20 cellular contexts compared by ENCODE assay signal in the genomic region with DNA sequence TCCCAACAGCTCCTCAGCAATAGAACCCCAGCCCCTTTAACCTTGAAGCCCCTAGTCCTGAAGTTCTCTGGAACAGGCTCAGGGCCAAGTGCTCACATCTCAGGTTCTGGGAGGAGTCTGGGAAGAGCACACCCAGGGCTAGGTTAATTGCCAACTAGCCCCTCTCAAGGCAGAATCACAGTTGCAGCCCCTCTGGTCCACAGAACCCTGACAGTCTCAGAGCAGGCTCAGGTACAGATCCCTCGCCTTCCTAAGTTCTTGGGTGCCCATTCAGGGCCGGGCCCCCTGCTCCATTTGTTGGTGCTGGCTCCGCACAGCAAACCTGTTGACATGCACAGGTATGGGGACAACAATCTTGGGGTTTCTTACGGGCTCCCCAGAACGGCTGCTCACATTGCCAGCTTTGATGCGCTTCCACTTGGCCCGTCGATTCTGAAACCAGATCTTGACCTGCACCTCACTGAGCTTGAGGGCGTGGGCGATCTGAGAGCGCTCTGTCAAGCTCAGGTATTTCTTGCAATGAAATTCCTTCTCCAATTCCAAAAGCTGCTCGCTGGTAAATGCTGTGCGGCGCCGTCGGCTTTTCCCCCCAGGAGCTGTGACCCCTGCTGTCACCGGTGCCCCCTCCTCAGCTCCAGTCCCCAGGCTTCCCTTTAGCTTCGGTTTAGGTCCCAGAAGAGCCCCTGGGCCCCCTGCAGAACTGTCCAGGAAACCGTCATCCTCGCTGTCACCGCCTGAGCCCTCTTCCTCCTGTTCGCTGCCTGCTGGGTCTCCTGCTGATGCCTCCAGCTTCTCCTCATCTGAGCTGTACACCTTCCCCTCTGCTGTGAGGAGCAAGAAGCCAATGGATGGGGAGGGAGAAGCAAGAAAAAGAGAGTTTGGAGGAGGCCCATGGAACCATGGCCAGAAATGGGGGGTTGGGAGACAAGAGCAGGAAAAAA. TPM values are rescaled to one million over a fixed set of nuclear protein-coding genes. Genes with fewer than 3 reads are reported as not detected.
"Had no signal": no experiment of that assay in that cellular context is flagged by ENCODE, and none has a peak within 500 bp of the region (broad histone marks: within the 10 kb centered on the region; RNA-seq: fewer than 3 reads in every experiment).

No MANE protein-coding gene starts in this region.

- DNase-seq: activated CD4-positive, alpha-beta T cell treated with anti-CD3 and anti-CD28 coated beads, Interleukin-2, amount 10 ng/mL, durations not matched to agents 7 days and 5 days; activated CD8-positive, alpha-beta memory T cell treated with anti-CD3 and anti-CD28 coated beads, Interleukin-2, amount 50 U/mL, for 48 hours; activated CD8-positive, alpha-beta T cell treated with anti-CD3 and anti-CD28 coated beads, Interleukin-2, amount 10 ng/mL, durations not matched to agents 7 days and 5 days; activated naive CD4-positive, alpha-beta T cell treated with Interleukin-2 at 50 U/mL for 16 hours; activated naive CD8-positive, alpha-beta T cell treated with anti-CD3 and anti-CD28 coated beads, Interleukin-2, amount 50 U/mL, for 24 hours; anterior cingulate cortex; caudate nucleus; gastrocnemius medialis; mesendoderm; naive thymus-derived CD4-positive, alpha-beta T cell; sigmoid colon; stimulated activated naive CD4-positive, alpha-beta T cell; T-helper 1 cell; T-helper 9 cell had no signal

- H3K4me3 ChIP-seq: gastrocnemius medialis, sigmoid colon, thyroid gland had no signal

- H3K4me1 ChIP-seq: gastrocnemius medialis, sigmoid colon, thyroid gland had no signal

- H3K4me1 Mint-ChIP-seq: activated CD4-positive, alpha-beta T cell treated with anti-CD3 and anti-CD28 coated beads, Interleukin-2, amount 10 ng/mL, durations not matched to agents 7 days and 5 days; activated naive CD8-positive, alpha-beta T cell treated with anti-CD3 and anti-CD28 coated beads, Interleukin-2, amount 50 U/mL, for 24 hours; naive thymus-derived CD4-positive, alpha-beta T cell had no signal

- H3K27me3 ChIP-seq: thyroid gland had no signal

- H3K27ac ChIP-seq: gastrocnemius medialis, sigmoid colon, thyroid gland had no signal

- H3K9me3 ChIP-seq: gastrocnemius medialis, sigmoid colon, thyroid gland had no signal

- ATAC-seq: activated CD8-positive, alpha-beta T cell treated with anti-CD3 and anti-CD28 coated beads, Interleukin-2, amount 10 ng/mL, durations not matched to agents 7 days and 5 days; activated naive CD8-positive, alpha-beta T cell treated with anti-CD3 and anti-CD28 coated beads, Interleukin-2, amount 50 U/mL, for 24 hours; esophagus mucosa; gastrocnemius medialis; naive thymus-derived CD4-positive, alpha-beta T cell had no signal

- H3K9me3 Mint-ChIP-seq: activated CD4-positive, alpha-beta T cell treated with anti-CD3 and anti-CD28 coated beads, Interleukin-2, amount 10 ng/mL, durations not matched to agents 7 days and 5 days; activated naive CD8-positive, alpha-beta T cell treated with anti-CD3 and anti-CD28 coated beads, Interleukin-2, amount 50 U/mL, for 24 hours; naive thymus-derived CD4-positive, alpha-beta T cell had no signal

- H3K4me3 Mint-ChIP-seq: activated CD4-positive, alpha-beta T cell treated with anti-CD3 and anti-CD28 coated beads, Interleukin-2, amount 10 ng/mL, durations not matched to agents 7 days and 5 days; activated CD8-positive, alpha-beta T cell treated with anti-CD3 and anti-CD28 coated beads, Interleukin-2, amount 10 ng/mL, durations not matched to agents 7 days and 5 days; activated naive CD8-positive, alpha-beta T cell treated with anti-CD3 and anti-CD28 coated beads, Interleukin-2, amount 50 U/mL, for 24 hours; brain; naive thymus-derived CD4-positive, alpha-beta T cell had no signal

- H3K36me3 ChIP-seq: gastrocnemius medialis had no signal

- H3K27ac Mint-ChIP-seq: activated CD4-positive, alpha-beta T cell treated with anti-CD3 and anti-CD28 coated beads, Interleukin-2, amount 10 ng/mL, durations not matched to agents 7 days and 5 days; activated CD8-positive, alpha-beta T cell treated with anti-CD3 and anti-CD28 coated beads, Interleukin-2, amount 10 ng/mL, durations not matched to agents 7 days and 5 days; activated naive CD8-positive, alpha-beta T cell treated with anti-CD3 and anti-CD28 coated beads, Interleukin-2, amount 50 U/mL, for 24 hours; brain; naive thymus-derived CD4-positive, alpha-beta T cell had no signal

RNA-seq across cellular contexts. Expression of gene GBX1, which starts 18.9 kb away (rescaled TPM):
- total RNA-seq: activated CD4-positive, alpha-beta T cell treated with anti-CD3 and anti-CD28 coated beads, Interleukin-2, amount 10 ng/mL, durations not matched to agents 7 days and 5 days; activated CD8-positive, alpha-beta T cell treated with anti-CD3 and anti-CD28 coated beads, Interleukin-2, amount 10 ng/mL, durations not matched to agents 7 days and 5 days; esophagus mucosa; mucosa of gallbladder; naive thymus-derived CD4-positive, alpha-beta T cell; sigmoid colon; subcutaneous adipose tissue; thyroid gland had no signal
- polyA plus RNA-seq: naive thymus-derived CD4-positive, alpha-beta T cell; sigmoid colon had no signal

RNA-seq across cellular contexts. Expression of gene ASB10, which starts 38.5 kb away (rescaled TPM):
- total RNA-seq: activated CD4-positive, alpha-beta T cell treated with anti-CD3 and anti-CD28 coated beads, Interleukin-2, amount 10 ng/mL, durations not matched to agents 7 days and 5 days; activated CD8-positive, alpha-beta T cell treated with anti-CD3 and anti-CD28 coated beads, Interleukin-2, amount 10 ng/mL, durations not matched to agents 7 days and 5 days; esophagus mucosa; lower leg skin; mucosa of gallbladder; naive thymus-derived CD4-positive, alpha-beta T cell; sigmoid colon; subcutaneous adipose tissue; thyroid gland had no signal
- polyA plus RNA-seq: naive thymus-derived CD4-positive, alpha-beta T cell; sigmoid colon had no signal
